ENCODE assay signal across 7 cellular contexts in the genomic region with DNA sequence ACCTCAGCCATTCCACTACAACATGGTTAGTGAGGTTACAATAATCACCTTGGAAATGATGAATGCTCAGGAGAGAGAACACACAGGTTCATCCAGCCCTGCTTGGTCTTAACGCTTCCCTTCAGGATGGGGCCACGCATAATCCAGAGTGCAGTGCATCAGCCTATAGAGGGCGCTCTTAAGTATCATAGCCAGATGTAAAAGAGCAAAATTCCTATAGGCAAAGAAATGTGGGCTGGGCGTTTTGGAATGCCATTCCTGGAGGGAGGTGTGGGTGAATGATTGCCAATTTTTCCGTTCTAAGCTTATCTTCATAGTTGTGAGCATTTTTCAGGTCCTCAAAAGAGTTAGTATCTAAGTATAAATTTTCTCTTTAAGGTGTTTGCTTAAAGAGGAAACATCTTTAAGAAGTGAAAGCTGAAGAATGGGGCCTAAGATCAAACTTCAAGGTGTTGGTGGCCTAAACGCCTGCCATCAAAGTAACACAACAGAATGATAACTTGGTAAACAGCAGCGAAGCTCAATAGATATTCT. TPM values are rescaled to one million over a fixed set of nuclear protein-coding genes. Genes with fewer than 3 reads are reported as not detected.
DNase-seq lines count a peak whose midpoint lies in the region; ATAC-seq and TF ChIP-seq lines count a peak whose summit lies in the region.

No MANE protein-coding gene starts in this region.

- no peaks in the 10 kb centered on the region for H3K27me3 Mint-ChIP-seq in activated CD8-positive, alpha-beta T cell treated with anti-CD3 and anti-CD28 coated beads for 36 hours

- H3K27me3 ChIP-seq in HUES48 (ENCODE audit: control insufficient read depth, insufficient read depth, low read length), result no peaks in the 10 kb centered on the region

- H3K9me3 ChIP-seq in HUES48 (ENCODE audit: control insufficient read depth, insufficient read depth, low read length), result no peaks in the 10 kb centered on the region

- H3K27ac Mint-ChIP-seq in activated CD8-positive, alpha-beta T cell treated with anti-CD3 and anti-CD28 coated beads for 36 hours, result peak overlapping the region; percentile 95

- DNase-seq in Daoy (ENCODE audit: low read depth) (peak; percentile 46), kidney tubule cell (ENCODE audit: low spot score) (peak; percentile 23), middle frontal gyrus (ENCODE audit: extremely low spot score, low spot score) (no peak), substantia nigra (lab: John Stamatoyannopoulos, UW) (no peak)
- DNase-seq in activated CD8-positive, alpha-beta T cell treated with anti-CD3 and anti-CD28 coated beads for 36 hours, result peak; percentile 61

- peaks cover 11% of the 10 kb centered on the region for H3K36me3 Mint-ChIP-seq in activated CD8-positive, alpha-beta T cell treated with anti-CD3 and anti-CD28 coated beads for 36 hours (ENCODE audit: low read depth)

- peaks cover 73% of the 10 kb centered on the region for H3K4me1 Mint-ChIP-seq in activated CD8-positive, alpha-beta T cell treated with anti-CD3 and anti-CD28 coated beads for 36 hours (ENCODE audit: low read depth)

- POLR2A ChIA-PET in activated CD8-positive, alpha-beta T cell treated with anti-CD3 and anti-CD28 coated beads for 36 hours (lab: Charles Lee), result interaction anchor here (0.9 to 9.2 kb wide), 19 partner anchors 8 to 105 kb away, joined by 3 to 124 read pairs (median 5); no protein-coding TSS in a partner anchor

- H3K4me3 ChIP-seq in HUES48 (ENCODE audit: low read depth, low read length), result 0 out of 2 replicates have a peak overlapping the region, but pooled peaks have one; percentile 4

- H3K9ac ChIP-seq in HUES48 (ENCODE audit: low read depth, low read length), result no peak overlapping the region

- no peaks in the 10 kb centered on the region for H3K9me3 Mint-ChIP-seq in activated CD8-positive, alpha-beta T cell treated with anti-CD3 and anti-CD28 coated beads for 36 hours

- ATAC-seq in activated CD8-positive, alpha-beta T cell treated with anti-CD3 and anti-CD28 coated beads for 36 hours, result no peak
- no peak for ATAC-seq in GM21825 (IDR thresholded peaks at IDR 0.05; ENCODE audit: unreplicated experiment)

- peak; percentile 97 for TF ChIP-seq CTCF in activated CD8-positive, alpha-beta T cell treated with anti-CD3 and anti-CD28 coated beads for 36 hours (IDR thresholded peaks at IDR 0.05)

- H3K27ac ChIP-seq in HUES48 (ENCODE audit: low read depth, low read length), result no peak overlapping the region
- no peak overlapping the region for H3K27ac ChIP-seq in substantia nigra (ENCODE audit: low read depth, low read length, poor library complexity, severe bottlenecking)

- intact Hi-C loops in activated CD8-positive, alpha-beta T cell treated with anti-CD3 and anti-CD28 coated beads for 36 hours (cut with micrococcal nuclease), result loop anchor here (10.0 kb wide), 1 partner anchor 141 kb away; no protein-coding TSS in a partner anchor

- H3K4me3 Mint-ChIP-seq in activated CD8-positive, alpha-beta T cell treated with anti-CD3 and anti-CD28 coated beads for 36 hours, result peak overlapping the region; percentile 92

- peaks cover 47% of the 10 kb centered on the region for H3K4me1 ChIP-seq in HUES48 (ENCODE audit: control insufficient read depth, insufficient read depth, low read length)

- H3K36me3 ChIP-seq in HUES48 (ENCODE audit: control insufficient read depth, insufficient read depth, low read length), result no peaks in the 10 kb centered on the region

- CTCF ChIA-PET in activated CD8-positive, alpha-beta T cell treated with anti-CD3 and anti-CD28 coated beads for 36 hours (lab: Charles Lee), result interaction anchor here (0.8 to 10.1 kb wide), 54 partner anchors 9 to 144 kb away, joined by 3 to 237 read pairs (median 6); no protein-coding TSS in a partner anchor

RNA-seq across cellular contexts. Expression of gene RIPOR2, which starts 1.8 kb away (rescaled TPM):
- 0.06 and 2.3 TPM in 2 replicates for total RNA-seq in Daoy (2014; rRNA removed; shearing (Covaris generic))
- 10 to 100 TPM; 88.3 to 96.3 TPM for total RNA-seq in activated CD8-positive, alpha-beta T cell treated with anti-CD3 and anti-CD28 coated beads for 36 hours

Comparison
In these comparisons a context has a peak if more than half of its experiments do, and no peak if none do; other contexts are left out.
1. DNase-seq: peak in Daoy (single experiment), activated CD8-positive, alpha-beta T cell treated with anti-CD3 and anti-CD28 coated beads for 36 hours (single experiment) and kidney tubule cell (single experiment); none in middle frontal gyrus (single experiment) and substantia nigra (0 of 49).
2. RNA of gene RIPOR2, which starts 1.8 kb away (total RNA-seq): 88.3 to 96.3 TPM in activated CD8-positive, alpha-beta T cell treated with anti-CD3 and anti-CD28 coated beads for 36 hours; 0.06 to 2.3 TPM in Daoy; every median in the first group is over 10 times any median in the second.